Comparison of ENCODE assay signal across 29 cellular contexts in the genomic region with DNA sequence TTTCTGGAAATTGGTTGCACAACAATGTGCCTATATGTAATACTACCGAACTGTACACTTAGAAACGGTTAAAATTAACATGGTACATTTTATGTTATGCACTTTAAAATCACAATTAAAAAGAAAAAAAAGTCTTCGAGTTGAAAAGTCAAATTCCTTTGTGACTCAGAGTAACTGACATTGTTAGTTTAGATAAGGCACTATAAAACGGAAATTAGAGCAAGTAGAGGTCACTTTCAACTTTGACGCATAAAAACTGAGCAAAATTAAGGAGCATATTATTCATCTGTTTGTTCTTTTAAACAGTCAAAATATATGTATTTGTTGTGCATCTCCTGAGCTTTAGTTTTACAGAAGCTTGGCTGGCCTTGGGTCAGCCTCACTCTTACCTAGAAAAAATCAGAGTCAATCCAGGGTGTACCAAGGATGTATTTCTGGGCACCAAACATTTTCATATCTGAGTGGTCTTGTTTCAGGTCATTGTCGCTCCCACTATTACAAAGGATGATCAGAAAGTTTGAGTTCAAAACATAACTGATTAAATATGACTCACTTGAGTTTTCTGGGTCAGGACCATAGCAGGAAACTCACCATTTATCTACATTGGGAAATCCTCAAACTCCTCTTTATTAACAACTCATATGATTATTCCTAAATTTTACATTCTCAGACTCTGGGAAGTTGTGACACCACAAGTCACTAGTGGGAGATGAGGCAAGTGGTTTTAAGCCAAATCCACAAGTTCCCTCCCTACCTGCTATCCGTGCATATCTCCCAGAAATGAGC.
DNase-seq lines count a peak whose midpoint lies in the region; ATAC-seq, FAIRE-seq and TF ChIP-seq lines count a peak whose summit lies in the region.
"Had no signal": no experiment of that assay in that cellular context is flagged by ENCODE, and none has a peak within 500 bp of the region (broad histone marks: within the 10 kb centered on the region; RNA-seq: fewer than 3 reads in every experiment).

No MANE protein-coding gene starts in this region.

- H2AFZ ChIP-seq in Karpas-422 (ENCODE audit: low read length): no peak overlapping the region

- H3K9ac ChIP-seq in Karpas-422 (ENCODE audit: low read length): no peak overlapping the region

- H3K9me3 ChIP-seq in Karpas-422 (ENCODE audit: low read length) (no peaks in the 10 kb centered on the region), left lung (no peaks in the 10 kb centered on the region), upper lobe of left lung (no peaks in the 10 kb centered on the region)
- H3K9me3 ChIP-seq: left ventricle myocardium inferior had no signal

- peak; percentile 20 for ATAC-seq in left lung
- no peak for ATAC-seq in omental fat pad (ENCODE audit: low FRiP score)
- ATAC-seq in upper lobe of left lung (ENCODE audit: low FRiP score in 2 of 2): no peak
- ATAC-seq: naive thymus-derived CD8-positive, alpha-beta T cell; Right ventricle myocardium inferior; T-helper 17 cell had no signal

- no peaks in the 10 kb centered on the region for H3K9me2 ChIP-seq in Karpas-422 (replicated peaks; ENCODE audit: insufficient read depth, low read length)

- intact Hi-C loops in left lung (cut with DNase I): no loop called here

- H3K4me1 ChIP-seq in Karpas-422 (ENCODE audit: low read length): peaks cover 73% of the 10 kb centered on the region
- H3K4me1 ChIP-seq in left lung: peaks cover 0 to 12% of the 10 kb centered on the region in 2 donors
- H3K4me1 ChIP-seq in upper lobe of left lung: peaks cover 0 to 10% (median 0%) of the 10 kb centered on the region in 4 donors

- WGBS in upper lobe of left lung, 2 donors: 57 to 65% methylated on average over 7 of the region's 7 CpGs

- no peaks in the 10 kb centered on the region for H3K36me3 ChIP-seq in Karpas-422 (ENCODE audit: insufficient read depth, low read length)
- H3K36me3 ChIP-seq in brain microvascular endothelial cell (replicated peaks): no peaks in the 10 kb centered on the region
- no peaks in the 10 kb centered on the region for H3K36me3 ChIP-seq in left lung
- H3K36me3 ChIP-seq in upper lobe of left lung: no peaks in the 10 kb centered on the region
- H3K36me3 ChIP-seq: left ventricle myocardium inferior had no signal

- TF ChIP-seq POLR2A in GM12891 (IDR thresholded peaks at IDR 0.05; ENCODE audit: low read depth, low read length): no peak
- TF ChIP-seq POLR2A in upper lobe of left lung (IDR thresholded peaks at IDR 0.05): no peak

- TF ChIP-seq EP300 in upper lobe of left lung (IDR thresholded peaks at IDR 0.05): no peak

- TF ChIP-seq CTCF in brain microvascular endothelial cell (IDR thresholded peaks at IDR 0.05; ENCODE audit: low read depth, low read length, missing control alignments): no peak
- TF ChIP-seq CTCF in left lung (IDR thresholded peaks at IDR 0.05): no peak
- TF ChIP-seq CTCF in omental fat pad (IDR thresholded peaks at IDR 0.05): no peak
- TF ChIP-seq CTCF in upper lobe of left lung (IDR thresholded peaks at IDR 0.05): no peak

- peak; percentile 30 for DNase-seq in A172 (ENCODE audit: low spot score)
- DNase-seq in Karpas-422: no peak
- no peak for DNase-seq in brain microvascular endothelial cell
- DNase-seq in left lung: no peak
- no peak for DNase-seq in putamen (ENCODE audit: low spot score)
- no peak for DNase-seq in GM12891 (ENCODE audit: insufficient read length, low spot score)
- DNase-seq in omental fat pad (ENCODE audit: low spot score): no peak
- no peak for DNase-seq in upper lobe of left lung
- DNase-seq: activated CD4-positive, alpha-beta memory T cell treated with anti-CD3 and anti-CD28 coated beads, Interleukin-2, amount 10 ng/mL, durations not matched to agents 7 days and 5 days; activated CD8-positive, alpha-beta memory T cell treated with anti-CD3 and anti-CD28 coated beads, Interleukin-2, amount 50 U/mL, for 4 hours; activated naive CD4-positive, alpha-beta T cell treated with anti-CD3 and anti-CD28 coated beads, Interleukin-2, amount 10 ng/mL, durations not matched to agents 7 days and 5 days; amniotic stem cell; CD4-positive, CD25-positive, alpha-beta regulatory T cell; effector CD4-positive, alpha-beta T cell; KBM-7; left ventricle myocardium inferior; naive thymus-derived CD8-positive, alpha-beta T cell; NCI-H1930; NCI-H524 treated with DMSO at 0.1 percent for 48 hours; OCI-M1; stimulated activated naive CD4-positive, alpha-beta T cell; T-helper 17 cell had no signal

- in situ Hi-C loops in brain microvascular endothelial cell (cut with HindIII; ENCODE audit: low pct_ligation_motif_present, low sequenced_read_pairs): no loop called here

- H3K4me2 ChIP-seq in Karpas-422 (ENCODE audit: low read depth, low read length, poor library complexity, severe bottlenecking): no peak overlapping the region

- H3K27me3 ChIP-seq in Karpas-422 (ENCODE audit: low read length) (no peaks in the 10 kb centered on the region), brain microvascular endothelial cell (replicated peaks) (no peaks in the 10 kb centered on the region), left lung (no peaks in the 10 kb centered on the region), upper lobe of left lung (no peaks in the 10 kb centered on the region)

- H3K4me3 ChIP-seq in Karpas-422 (ENCODE audit: low read length) (no peak overlapping the region), brain microvascular endothelial cell (ENCODE audit: low read depth, low read length) (no peak overlapping the region), left lung (no peak overlapping the region), upper lobe of left lung (no peak overlapping the region)
- H3K4me3 ChIP-seq: left ventricle myocardium inferior had no signal

- FAIRE-seq in GM12891 (lab: Jason Lieb, UNC): no peak
- FAIRE-seq: A204.1, GM18507, HTR-8/SVneo, TTC549, urothelium cell line had no signal

- H3K79me2 ChIP-seq in Karpas-422 (ENCODE audit: low read length): no peaks in the 10 kb centered on the region

- H4K20me1 ChIP-seq in Karpas-422 (ENCODE audit: insufficient read depth, low read depth, low read length): no peaks in the 10 kb centered on the region

- H3K27ac ChIP-seq in Karpas-422 (ENCODE audit: low read length): peak overlapping the region; percentile 5; the same call in 1 of the 2 replicates
- H3K27ac ChIP-seq in brain microvascular endothelial cell: peak overlapping the region; percentile 65
- H3K27ac ChIP-seq in left lung: peak overlapping the region in 1 of 2 donors; percentile 50
- H3K27ac ChIP-seq in upper lobe of left lung: no peak overlapping the region
- H3K27ac ChIP-seq: epithelial cell of prostate, left ventricle myocardium inferior had no signal

TF ChIP-seq in GM12891, 5 proteins besides CTCF, POLR2A, EP300 and RAD21:
- TF ChIP-seq TAF1 (IDR thresholded peaks at IDR 0.05; ENCODE audit: low read depth, low read length) (no peak), SPI1 (IDR thresholded peaks at IDR 0.05; ENCODE audit: low read depth, low read length) (no peak), PAX5 (IDR thresholded peaks at IDR 0.05; ENCODE audit: insufficient read depth, low read length, severe bottlenecking) (no peak), POU2F2 (IDR thresholded peaks at IDR 0.05; ENCODE audit: low read depth, low read length) (no peak), POLR2AphosphoS5 (IDR thresholded peaks at IDR 0.05; ENCODE audit: low read depth, low read length) (no peak)

Comparison
In these comparisons a context has a peak if more than half of its experiments do, and no peak if none do; other contexts are left out.
1. H3K27ac ChIP-seq: peak in Karpas-422 (single experiment) and brain microvascular endothelial cell (single experiment); none in upper lobe of left lung (0 of 4).